1 cellular context compared by ENCODE assay signal in genomic region chr5:172782169-172783039, GRCh38.
TF ChIP-seq lines count a peak whose summit lies in the region.

No MANE protein-coding gene starts in this region.

TF ChIP-seq in HepG2, 621 proteins besides CTCF, POLR2A, EP300 and RAD21 (continued from another document and continues in another):
- TF ChIP-seq CSRNP1 (CRISPR knock-in tag; IDR thresholded peaks at IDR 0.05) (no peak), ZNF160 (CRISPR knock-in tag; IDR thresholded peaks at IDR 0.05) (no peak), CREM (IDR thresholded peaks at IDR 0.05) (peak; percentile 69), CREM (CRISPR knock-in tag; IDR thresholded peaks at IDR 0.05) (no peak), ZFP36L2 (CRISPR knock-in tag; IDR thresholded peaks at IDR 0.05) (no peak), ZNF331 (CRISPR knock-in tag; IDR thresholded peaks at IDR 0.05) (peak; percentile 73), ZSCAN5A (CRISPR knock-in tag; IDR thresholded peaks at IDR 0.05; ENCODE audit: borderline replicate concordance) (peak; percentile 20; the same call in 1 of the 2 replicates), TEAD2 (CRISPR knock-in tag; IDR thresholded peaks at IDR 0.05) (no peak), MAZ (IDR thresholded peaks at IDR 0.05; ENCODE audit: borderline replicate concordance, low read depth, low read length) (no peak), MAZ (CRISPR knock-in tag; IDR thresholded peaks at IDR 0.05; ENCODE audit: low read depth) (no peak), ZXDC (CRISPR knock-in tag; IDR thresholded peaks at IDR 0.05) (no peak), CC2D1A (CRISPR knock-in tag; IDR thresholded peaks at IDR 0.05) (no peak), ZNF333 (CRISPR knock-in tag; IDR thresholded peaks at IDR 0.05; ENCODE audit: borderline replicate concordance) (no peak), ZMYM3 (CRISPR knock-in tag; IDR thresholded peaks at IDR 0.05) (0 out of 2 replicates have a peak, but pooled peaks have one; percentile 5), ZNF251 (CRISPR knock-in tag; IDR thresholded peaks at IDR 0.05) (no peak), ZSCAN9 (CRISPR knock-in tag; IDR thresholded peaks at IDR 0.05; ENCODE audit: borderline replicate concordance) (no peak; the same call in 1 of the 2 replicates), KDM5A (IDR thresholded peaks at IDR 0.05; ENCODE audit: borderline replicate concordance, low read length) (no peak), ZMAT5 (CRISPR knock-in tag; IDR thresholded peaks at IDR 0.05; ENCODE audit: borderline replicate concordance, low read depth) (no peak), ZNF777 (CRISPR knock-in tag; IDR thresholded peaks at IDR 0.05) (no peak), PBX2 (CRISPR knock-in tag; IDR thresholded peaks at IDR 0.05) (no peak), RXRB (CRISPR knock-in tag; IDR thresholded peaks at IDR 0.05; ENCODE audit: borderline replicate concordance) (peak; percentile 89), HNF4G (IDR thresholded peaks at IDR 0.05; ENCODE audit: borderline replicate concordance, low read depth, low read length) (no peak), HNF4G (CRISPR knock-in tag; IDR thresholded peaks at IDR 0.05; ENCODE audit: borderline replicate concordance, low read depth) (no peak), ATF2 (CRISPR knock-in tag; IDR thresholded peaks at IDR 0.05) (no peak), RFX5 (IDR thresholded peaks at IDR 0.05; ENCODE audit: low read depth, low read length) (no peak), ARHGAP35 (CRISPR knock-in tag; IDR thresholded peaks at IDR 0.05; ENCODE audit: borderline replicate concordance) (no peak), FOSL2 (CRISPR knock-in tag; IDR thresholded peaks at IDR 0.05) (peak; percentile 93), ZNF678 (CRISPR knock-in tag; IDR thresholded peaks at IDR 0.05) (no peak), CEBPG (CRISPR knock-in tag; IDR thresholded peaks at IDR 0.05) (no peak), KAT8 (CRISPR knock-in tag; IDR thresholded peaks at IDR 0.05) (peak; percentile 76), CEBPB (IDR thresholded peaks at IDR 0.05; ENCODE audit: borderline replicate concordance, low read depth, low read length) (no peak), ZUFSP (CRISPR knock-in tag; IDR thresholded peaks at IDR 0.05; ENCODE audit: borderline replicate concordance) (no peak), E2F2 (CRISPR knock-in tag; IDR thresholded peaks at IDR 0.05; ENCODE audit: borderline replicate concordance) (no peak), HMG20B (CRISPR knock-in tag; conservative IDR thresholded peaks at IDR 0.05) (0 out of 2 replicates have a peak, but pooled peaks have one; percentile 40), NAIF1 (CRISPR knock-in tag; IDR thresholded peaks at IDR 0.05; ENCODE audit: borderline replicate concordance) (no peak), ZNF670 (CRISPR knock-in tag; IDR thresholded peaks at IDR 0.05; ENCODE audit: borderline replicate concordance) (no peak), ZNF746 (CRISPR knock-in tag; IDR thresholded peaks at IDR 0.05) (no peak), EEA1 (CRISPR knock-in tag; IDR thresholded peaks at IDR 0.05; ENCODE audit: borderline replicate concordance) (no peak), MED13 (CRISPR knock-in tag; IDR thresholded peaks at IDR 0.05) (no peak)
- TF ChIP-seq, protein P1, sequence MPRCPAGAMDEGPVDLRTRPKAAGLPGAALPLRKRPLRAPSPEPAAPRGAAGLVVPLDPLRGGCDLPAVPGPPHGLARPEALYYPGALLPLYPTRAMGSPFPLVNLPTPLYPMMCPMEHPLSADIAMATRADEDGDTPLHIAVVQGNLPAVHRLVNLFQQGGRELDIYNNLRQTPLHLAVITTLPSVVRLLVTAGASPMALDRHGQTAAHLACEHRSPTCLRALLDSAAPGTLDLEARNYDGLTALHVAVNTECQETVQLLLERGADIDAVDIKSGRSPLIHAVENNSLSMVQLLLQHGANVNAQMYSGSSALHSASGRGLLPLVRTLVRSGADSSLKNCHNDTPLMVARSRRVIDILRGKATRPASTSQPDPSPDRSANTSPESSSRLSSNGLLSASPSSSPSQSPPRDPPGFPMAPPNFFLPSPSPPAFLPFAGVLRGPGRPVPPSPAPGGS (CRISPR knock-in tag; IDR thresholded peaks at IDR 0.05) = no peak
- TF ChIP-seq, protein P2, sequence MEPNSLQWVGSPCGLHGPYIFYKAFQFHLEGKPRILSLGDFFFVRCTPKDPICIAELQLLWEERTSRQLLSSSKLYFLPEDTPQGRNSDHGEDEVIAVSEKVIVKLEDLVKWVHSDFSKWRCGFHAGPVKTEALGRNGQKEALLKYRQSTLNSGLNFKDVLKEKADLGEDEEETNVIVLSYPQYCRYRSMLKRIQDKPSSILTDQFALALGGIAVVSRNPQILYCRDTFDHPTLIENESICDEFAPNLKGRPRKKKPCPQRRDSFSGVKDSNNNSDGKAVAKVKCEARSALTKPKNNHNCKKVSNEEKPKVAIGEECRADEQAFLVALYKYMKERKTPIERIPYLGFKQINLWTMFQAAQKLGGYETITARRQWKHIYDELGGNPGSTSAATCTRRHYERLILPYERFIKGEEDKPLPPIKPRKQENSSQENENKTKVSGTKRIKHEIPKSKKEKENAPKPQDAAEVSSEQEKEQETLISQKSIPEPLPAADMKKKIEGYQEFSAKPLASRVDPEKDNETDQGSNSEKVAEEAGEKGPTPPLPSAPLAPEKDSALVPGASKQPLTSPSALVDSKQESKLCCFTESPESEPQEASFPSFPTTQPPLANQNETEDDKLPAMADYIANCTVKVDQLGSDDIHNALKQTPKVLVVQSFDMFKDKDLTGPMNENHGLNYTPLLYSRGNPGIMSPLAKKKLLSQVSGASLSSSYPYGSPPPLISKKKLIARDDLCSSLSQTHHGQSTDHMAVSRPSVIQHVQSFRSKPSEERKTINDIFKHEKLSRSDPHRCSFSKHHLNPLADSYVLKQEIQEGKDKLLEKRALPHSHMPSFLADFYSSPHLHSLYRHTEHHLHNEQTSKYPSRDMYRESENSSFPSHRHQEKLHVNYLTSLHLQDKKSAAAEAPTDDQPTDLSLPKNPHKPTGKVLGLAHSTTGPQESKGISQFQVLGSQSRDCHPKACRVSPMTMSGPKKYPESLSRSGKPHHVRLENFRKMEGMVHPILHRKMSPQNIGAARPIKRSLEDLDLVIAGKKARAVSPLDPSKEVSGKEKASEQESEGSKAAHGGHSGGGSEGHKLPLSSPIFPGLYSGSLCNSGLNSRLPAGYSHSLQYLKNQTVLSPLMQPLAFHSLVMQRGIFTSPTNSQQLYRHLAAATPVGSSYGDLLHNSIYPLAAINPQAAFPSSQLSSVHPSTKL (CRISPR knock-in tag; IDR thresholded peaks at IDR 0.05) = peak; percentile 89
- TF ChIP-seq, protein P3, sequence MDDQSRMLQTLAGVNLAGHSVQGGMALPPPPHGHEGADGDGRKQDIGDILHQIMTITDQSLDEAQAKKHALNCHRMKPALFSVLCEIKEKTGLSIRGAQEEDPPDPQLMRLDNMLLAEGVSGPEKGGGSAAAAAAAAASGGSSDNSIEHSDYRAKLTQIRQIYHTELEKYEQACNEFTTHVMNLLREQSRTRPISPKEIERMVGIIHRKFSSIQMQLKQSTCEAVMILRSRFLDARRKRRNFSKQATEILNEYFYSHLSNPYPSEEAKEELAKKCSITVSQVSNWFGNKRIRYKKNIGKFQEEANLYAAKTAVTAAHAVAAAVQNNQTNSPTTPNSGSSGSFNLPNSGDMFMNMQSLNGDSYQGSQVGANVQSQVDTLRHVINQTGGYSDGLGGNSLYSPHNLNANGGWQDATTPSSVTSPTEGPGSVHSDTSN (CRISPR knock-in tag; IDR thresholded peaks at IDR 0.05; ENCODE audit: borderline replicate concordance) = no peak
- TF ChIP-seq, protein P4, sequence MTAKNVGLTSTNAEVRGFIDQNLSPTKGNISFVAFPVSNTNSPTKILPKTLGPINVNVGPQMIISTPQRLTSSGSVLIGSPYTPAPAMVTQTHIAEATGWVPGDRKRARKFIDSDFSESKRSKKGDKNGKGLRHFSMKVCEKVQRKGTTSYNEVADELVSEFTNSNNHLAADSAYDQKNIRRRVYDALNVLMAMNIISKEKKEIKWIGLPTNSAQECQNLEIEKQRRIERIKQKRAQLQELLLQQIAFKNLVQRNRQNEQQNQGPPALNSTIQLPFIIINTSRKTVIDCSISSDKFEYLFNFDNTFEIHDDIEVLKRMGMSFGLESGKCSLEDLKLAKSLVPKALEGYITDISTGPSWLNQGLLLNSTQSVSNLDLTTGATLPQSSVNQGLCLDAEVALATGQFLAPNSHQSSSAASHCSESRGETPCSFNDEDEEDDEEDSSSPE (CRISPR knock-in tag; IDR thresholded peaks at IDR 0.05) = no peak
